ENCODE assay signal across 22 cellular contexts in genomic region chr4:168474660-168475320, GRCh38. TPM values are rescaled to one million over a fixed set of nuclear protein-coding genes. Genes with fewer than 3 reads are reported as not detected.
DNase-seq lines count a peak whose midpoint lies in the region; ATAC-seq, FAIRE-seq and TF ChIP-seq lines count a peak whose summit lies in the region.
"Had no signal": no experiment of that assay in that cellular context is flagged by ENCODE, and none has a peak within 500 bp of the region (broad histone marks: within the 10 kb centered on the region; RNA-seq: fewer than 3 reads in every experiment).

No MANE protein-coding gene starts in this region.

- H3K9ac ChIP-seq in MM.1S (ENCODE audit: low read length) (no peak overlapping the region), astrocyte (ENCODE audit: low read length) (no peak overlapping the region)

- H3K36me3 ChIP-seq in MM.1S (replicated peaks; ENCODE audit: insufficient read depth, low read length) (no peaks in the 10 kb centered on the region), astrocyte (ENCODE audit: insufficient read depth, low read length) (peaks cover 7% of the 10 kb centered on the region)
- peaks cover 3 to 29% (median 19%) of the 10 kb centered on the region in 3 experiments for H3K36me3 ChIP-seq in naive thymus-derived CD4-positive, alpha-beta T cell (ENCODE audit: control insufficient read depth in 2 of 3, insufficient read depth in 3 of 3, low read length in 3 of 3)
- H3K36me3 ChIP-seq: prostate gland had no signal

- H3K79me2 ChIP-seq in MM.1S (ENCODE audit: low read length): no peaks in the 10 kb centered on the region
- H3K79me2 ChIP-seq in astrocyte (ENCODE audit: insufficient read depth, low read length): peaks cover 10% of the 10 kb centered on the region

- no peaks in the 10 kb centered on the region for H3K27me3 Mint-ChIP-seq in astrocyte (ENCODE audit: low read depth, unreplicated experiment)
- no peaks in the 10 kb centered on the region for H3K27me3 Mint-ChIP-seq in naive thymus-derived CD4-positive, alpha-beta T cell
- H3K27me3 Mint-ChIP-seq: activated CD4-positive, alpha-beta T cell treated with anti-CD3 and anti-CD28 coated beads for 36 hours had no signal

- intact Hi-C loops in naive thymus-derived CD4-positive, alpha-beta T cell (cut with micrococcal nuclease): loop anchor here in 1 of 2 donors (5.0 kb wide), 1 partner anchor 52 kb away; no protein-coding TSS in a partner anchor

- H3K4me1 ChIP-seq in MM.1S (ENCODE audit: low read length) (peaks cover 9% of the 10 kb centered on the region; the same call in 1 of the 2 replicates), astrocyte (ENCODE audit: insufficient read depth, low read length) (no peaks in the 10 kb centered on the region)
- H3K4me1 ChIP-seq in naive thymus-derived CD4-positive, alpha-beta T cell (ENCODE audit: control insufficient read depth in 2 of 2, insufficient read depth in 2 of 2, low read length in 2 of 2): peaks cover 6 to 18% of the 10 kb centered on the region in 2 donors
- H3K4me1 ChIP-seq: prostate gland had no signal

- FAIRE-seq in astrocyte (lab: Jason Lieb, UNC) (no peak), frontal cortex (lab: Jason Lieb, UNC) (no peak)

- peak overlapping the region; percentile 73 for H3K4me3 Mint-ChIP-seq in astrocyte (ENCODE audit: unreplicated experiment)
- peak overlapping the region in 3 of 10 donors; percentile 4 to 94 (median 39) for H3K4me3 Mint-ChIP-seq in naive thymus-derived CD4-positive, alpha-beta T cell
- H3K4me3 Mint-ChIP-seq: activated CD4-positive, alpha-beta T cell treated with anti-CD3 and anti-CD28 coated beads for 36 hours; neural crest cell had no signal

- CTCF ChIA-PET in naive thymus-derived CD4-positive, alpha-beta T cell (lab: Charles Lee): interaction anchor here (0.7 kb wide), 1 partner anchor 264 kb away, joined by 3 read pairs; no protein-coding TSS in a partner anchor

- no peaks in the 10 kb centered on the region for H3K9me3 ChIP-seq in MM.1S (replicated peaks; ENCODE audit: insufficient read depth, low read length)
- H3K9me3 ChIP-seq in astrocyte (ENCODE audit: insufficient read depth, low read depth, low read length): no peaks in the 10 kb centered on the region
- H3K9me3 ChIP-seq in naive thymus-derived CD4-positive, alpha-beta T cell (ENCODE audit: control insufficient read depth in 2 of 3, low read length in 3 of 3): no peaks in the 10 kb centered on the region
- H3K9me3 ChIP-seq: prostate gland, upper lobe of left lung had no signal

- H4K20me1 ChIP-seq in MM.1S (ENCODE audit: insufficient read depth, low read length) (no peaks in the 10 kb centered on the region), astrocyte (ENCODE audit: insufficient read depth, low read length) (no peaks in the 10 kb centered on the region)

- no peaks in the 10 kb centered on the region for H3K9me3 Mint-ChIP-seq in astrocyte (ENCODE audit: unreplicated experiment)
- peaks cover 0 to 4% (median 0%) of the 10 kb centered on the region in 11 donors for H3K9me3 Mint-ChIP-seq in naive thymus-derived CD4-positive, alpha-beta T cell

- H3K4me2 ChIP-seq in MM.1S (ENCODE audit: low read depth, low read length): 0 out of 2 replicates have a peak overlapping the region, but pooled peaks have one; percentile 11
- H3K4me2 ChIP-seq in astrocyte (ENCODE audit: low read length): no peak overlapping the region

- H3K27ac Mint-ChIP-seq in astrocyte (ENCODE audit: unreplicated experiment): peak overlapping the region; percentile 50
- H3K27ac Mint-ChIP-seq in naive thymus-derived CD4-positive, alpha-beta T cell: peak overlapping the region in 5 of 9 donors; percentile 30 to 59 (median 40)
- H3K27ac Mint-ChIP-seq: activated CD4-positive, alpha-beta T cell treated with anti-CD3 and anti-CD28 coated beads for 36 hours had no signal

- no peak for TF ChIP-seq CTCF in MM.1S (IDR thresholded peaks at IDR 0.05; ENCODE audit: low read length)
- TF ChIP-seq CTCF in astrocyte (IDR thresholded peaks at IDR 0.05; ENCODE audit: insufficient read depth, low read depth, low read length): no peak

- POLR2A ChIA-PET in naive thymus-derived CD4-positive, alpha-beta T cell (lab: Charles Lee): interaction anchor here (0.5 to 1.1 kb wide), 2 partner anchors 39 to 160 kb away, joined by 4 read pairs; no protein-coding TSS in a partner anchor

- DNase-seq in EH (ENCODE audit: low read depth): peak; percentile 43
- DNase-seq in MM.1S: no peak
- no peak for DNase-seq in astrocyte (ENCODE audit: low read depth)
- no peak for DNase-seq in naive thymus-derived CD4-positive, alpha-beta T cell
- no peak for DNase-seq in iPS-NIHi11 (ENCODE audit: low spot score)
- no peak for DNase-seq in frontal cortex (ENCODE audit: low spot score in 2 of 2)
- DNase-seq in globus pallidus (ENCODE audit: low spot score): no peak
- no peak for DNase-seq in activated CD4-positive, alpha-beta T cell treated with anti-CD3 and anti-CD28 coated beads, Interleukin-2, amount 50 U/mL, for 4 hours
- DNase-seq: activated CD4-positive, alpha-beta T cell treated with anti-CD3 and anti-CD28 coated beads for 36 hours; AML-193; central memory CD4-positive, alpha-beta T cell; COR-L47; DND-41; left cardiac atrium; NCI-H2029 treated with DMSO at 0.1 percent for 48 hours; NCI-H446 treated with DMSO at 0.1 percent for 48 hours; stimulated activated naive CD8-positive, alpha-beta T cell treated with anti-CD3 and anti-CD28 coated beads, Interleukin-15, Interleukin-2, amounts not matched to agents 100 U/mL and 50 U/mL, for 24 hours; upper lobe of left lung had no signal

- H3K27me3 ChIP-seq in MM.1S (replicated peaks; ENCODE audit: insufficient read depth, low read length): peaks cover 5% of the 10 kb centered on the region; the same call in 1 of the 2 replicates
- H3K27me3 ChIP-seq in astrocyte (ENCODE audit: insufficient read depth, low read length): no peaks in the 10 kb centered on the region
- no peaks in the 10 kb centered on the region for H3K27me3 ChIP-seq in naive thymus-derived CD4-positive, alpha-beta T cell (ENCODE audit: control insufficient read depth in 2 of 2, insufficient read depth in 2 of 2, low read length in 2 of 2)
- H3K27me3 ChIP-seq: upper lobe of left lung had no signal

- H2AFZ ChIP-seq in MM.1S (ENCODE audit: low read length) (no peak overlapping the region), astrocyte (ENCODE audit: low read depth, low read length) (no peak overlapping the region)

- no peaks in the 10 kb centered on the region for H3K9me2 ChIP-seq in MM.1S (replicated peaks; ENCODE audit: insufficient read depth, low read length)

- no peak overlapping the region for H3K4me3 ChIP-seq in MM.1S (ENCODE audit: low read length)
- H3K4me3 ChIP-seq in astrocyte (ENCODE audit: insufficient read depth, low read depth, low read length): no peak overlapping the region
- H3K4me3 ChIP-seq in naive thymus-derived CD4-positive, alpha-beta T cell (ENCODE audit: low read length): no peak overlapping the region
- H3K4me3 ChIP-seq: prostate gland, skin epidermis, upper lobe of left lung had no signal

- no peak overlapping the region for H3K27ac ChIP-seq in MM.1S (ENCODE audit: low read length)
- H3K27ac ChIP-seq in astrocyte (ENCODE audit: low read depth, low read length): no peak overlapping the region
- H3K27ac ChIP-seq in naive thymus-derived CD4-positive, alpha-beta T cell (ENCODE audit: low read depth, low read length): no peak overlapping the region
- H3K27ac ChIP-seq: prostate gland, RWPE1, skin epidermis, upper lobe of left lung had no signal

- H3K36me3 Mint-ChIP-seq in astrocyte (ENCODE audit: low read depth, unreplicated experiment): peaks cover 19% of the 10 kb centered on the region
- peaks cover 9 to 55% (median 44%) of the 10 kb centered on the region in 5 donors for H3K36me3 Mint-ChIP-seq in naive thymus-derived CD4-positive, alpha-beta T cell

- peaks cover 29% of the 10 kb centered on the region for H3K4me1 Mint-ChIP-seq in astrocyte (ENCODE audit: low read depth, unreplicated experiment)
- peaks cover 37 to 68% (median 65%) of the 10 kb centered on the region in 7 donors for H3K4me1 Mint-ChIP-seq in naive thymus-derived CD4-positive, alpha-beta T cell
- H3K4me1 Mint-ChIP-seq: neural crest cell had no signal

- ATAC-seq in naive thymus-derived CD4-positive, alpha-beta T cell: no peak
- ATAC-seq: activated CD4-positive, alpha-beta T cell treated with anti-CD3 and anti-CD28 coated beads for 36 hours; left cardiac atrium; stimulated activated naive CD8-positive, alpha-beta T cell treated with anti-CD3 and anti-CD28 coated beads, Interleukin-15, Interleukin-2, amounts not matched to agents 100 U/mL and 50 U/mL, for 24 hours had no signal

- no peaks in the 10 kb centered on the region for H3F3A ChIP-seq in MM.1S (ENCODE audit: insufficient read depth, low read length)

RNA-seq across cellular contexts. Expression of gene DDX60L, which starts 5.5 kb away (rescaled TPM):
- 90.9 and 91.8 TPM in 2 replicates for total RNA-seq in astrocyte
- total RNA-seq in naive thymus-derived CD4-positive, alpha-beta T cell: 10 to 100 TPM; 48.5 to 57.8 (median 54.1) TPM
- polyA plus RNA-seq in naive thymus-derived CD4-positive, alpha-beta T cell: 10 to 100 TPM; 21.7 to 23.0 TPM
- 2.9 TPM for total RNA-seq in frontal cortex

RNA-seq across cellular contexts. Expression of gene PALLD, which starts 22.1 kb away (rescaled TPM):
- 498 and 551 TPM in 2 replicates for total RNA-seq in astrocyte
- 10 to 100 TPM in 1 of 5 experiments, 1 to 10 TPM in 1, under 1 TPM in 3; 0.70 to 11.9 (median 0.88) TPM for total RNA-seq in naive thymus-derived CD4-positive, alpha-beta T cell
- under 1 TPM; 0.51 to 0.63 TPM for polyA plus RNA-seq in naive thymus-derived CD4-positive, alpha-beta T cell
- 17.1 TPM for total RNA-seq in frontal cortex

Comparison
In these comparisons a context has a peak if more than half of its experiments do, and no peak if none do; other contexts are left out.
1. RNA of gene DDX60L, which starts 5.5 kb away (total RNA-seq): 90.9 to 91.8 TPM in astrocyte and 48.5 to 57.8 TPM in naive thymus-derived CD4-positive, alpha-beta T cell; 2.9 TPM in frontal cortex (single experiment); every median in the first group is over 10 times any median in the second.
2. RNA of gene PALLD, which starts 22.1 kb away (total RNA-seq): 498 to 551 TPM in astrocyte; 17.1 TPM in frontal cortex (single experiment) and 0.70 to 11.9 TPM in naive thymus-derived CD4-positive, alpha-beta T cell; every median in the first group is over 10 times any median in the second.